1 cellular context compared by ENCODE assay signal in the genomic region with DNA sequence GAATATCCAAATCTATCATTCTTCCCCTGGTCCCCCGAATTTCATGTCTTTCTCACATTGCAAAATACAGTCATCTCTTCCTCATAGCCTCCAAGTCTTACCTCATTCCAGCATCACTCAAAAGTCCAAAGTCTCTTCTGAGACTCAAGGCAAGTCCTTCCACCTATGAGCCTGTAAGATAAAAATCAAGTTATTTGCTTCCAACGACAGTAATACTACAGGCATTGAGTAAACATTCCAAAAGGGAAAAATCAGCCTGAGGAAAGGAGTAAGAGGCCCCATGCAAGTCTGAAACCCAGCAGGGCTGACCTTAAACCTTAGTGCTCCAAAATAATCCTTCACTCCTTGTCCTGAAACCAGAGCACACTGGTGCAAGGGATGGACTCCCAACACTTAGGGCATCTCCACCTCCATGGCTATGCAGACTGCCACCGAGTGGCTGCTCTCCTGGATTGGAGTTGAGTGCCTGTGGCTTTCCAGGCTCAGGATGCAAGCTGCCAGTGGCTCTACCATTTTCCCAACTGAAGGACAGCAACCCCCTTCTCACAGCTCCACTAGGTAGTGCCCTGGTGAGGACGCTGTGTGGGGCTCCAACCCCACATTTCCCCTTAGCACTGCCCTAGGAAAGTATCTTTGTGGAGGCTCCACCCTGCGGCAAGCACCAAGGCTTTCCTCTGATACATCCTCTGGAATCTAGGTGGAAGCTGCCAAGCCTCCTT.
TF ChIP-seq lines count a peak whose summit lies in the region.

No MANE protein-coding gene starts in this region.

TF ChIP-seq in IMR-90, 13 proteins besides CTCF, POLR2A, EP300 and RAD21 (continued from another document):
- no peak for TF ChIP-seq NFE2L2 (IDR thresholded peaks at IDR 0.05; ENCODE audit: low read depth, low read length)
TF ChIP-seq in IMR-90: peak in this region for 0.
